ENCODE assay signal across 1 cellular context in genomic region chr6:143878272-143878760, GRCh38.
TF ChIP-seq lines count a peak whose summit lies in the region.

No MANE protein-coding gene starts in this region.

TF ChIP-seq in WTC11, 78 proteins besides CTCF, POLR2A, EP300 and RAD21:
- TF ChIP-seq FOXP1 (CRISPR knock-in tag; IDR thresholded peaks at IDR 0.05; ENCODE audit: borderline replicate concordance) (no peak), GABPB1 (CRISPR knock-in tag; IDR thresholded peaks at IDR 0.05) (no peak), USF2 (CRISPR knock-in tag; IDR thresholded peaks at IDR 0.05) (no peak), ZNF281 (CRISPR knock-in tag; IDR thresholded peaks at IDR 0.05) (no peak), TCF7 (CRISPR knock-in tag; IDR thresholded peaks at IDR 0.05; ENCODE audit: low read depth) (no peak), E2F4 (CRISPR knock-in tag; IDR thresholded peaks at IDR 0.05; ENCODE audit: borderline replicate concordance, low read depth) (no peak), ZNF396 (CRISPR knock-in tag; IDR thresholded peaks at IDR 0.05; ENCODE audit: borderline replicate concordance) (no peak), GTF2I (CRISPR knock-in tag; conservative IDR thresholded peaks at IDR 0.05) (no peak), MXD4 (CRISPR knock-in tag; IDR thresholded peaks at IDR 0.05; ENCODE audit: borderline replicate concordance) (no peak), NR2C2 (CRISPR knock-in tag; IDR thresholded peaks at IDR 0.05) (no peak), SOX15 (CRISPR knock-in tag; IDR thresholded peaks at IDR 0.05) (no peak)
